Comparison of ENCODE assay signal across 8 cellular contexts in the genomic region with DNA sequence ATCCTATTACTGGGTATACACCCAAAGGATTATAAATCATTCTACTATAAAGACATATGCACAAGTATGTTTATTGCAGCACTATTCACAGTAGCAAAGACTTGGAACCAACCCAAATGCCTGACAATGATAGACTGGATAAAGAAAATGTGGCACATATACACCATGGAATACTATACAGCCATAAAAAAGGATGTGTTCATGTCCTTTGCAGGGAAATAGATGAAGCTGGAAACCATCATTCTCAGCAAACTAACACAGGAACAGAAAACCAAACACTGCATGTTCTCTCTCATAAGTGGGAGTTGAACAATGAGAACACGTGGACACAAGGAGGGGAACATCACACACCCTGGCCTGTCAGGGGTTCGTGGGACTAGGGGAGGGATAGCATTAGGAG. TPM values are rescaled to one million over a fixed set of nuclear protein-coding genes. Genes with fewer than 3 reads are reported as not detected.
"Had no signal": no experiment of that assay in that cellular context is flagged by ENCODE, and none has a peak within 500 bp of the region (broad histone marks: within the 10 kb centered on the region; RNA-seq: fewer than 3 reads in every experiment).

No MANE protein-coding gene starts in this region.

RNA-seq across cellular contexts. Expression of a gene that starts 16.0 kb away (rescaled TPM):
- total RNA-seq: activated B cell treated with CpG ODN at 0.5 μM for 24 hours; activated CD4-positive, alpha-beta memory T cell treated with anti-CD3 and anti-CD28 coated beads for 36 hours; activated CD4-positive, alpha-beta memory T cell treated with anti-CD3 and anti-CD28 coated beads, Interleukin-2, amount 10 ng/mL, durations not matched to agents 7 days and 5 days; activated CD4-positive, alpha-beta T cell treated with anti-CD3 and anti-CD28 coated beads, Interleukin-2, amount 10 ng/mL, durations not matched to agents 7 days and 5 days; activated CD8-positive, alpha-beta memory T cell treated with anti-CD3 and anti-CD28 coated beads for 36 hours; activated CD8-positive, alpha-beta memory T cell treated with anti-CD3 and anti-CD28 coated beads, Interleukin-2, amount 10 ng/mL, durations not matched to agents 7 days and 5 days; activated CD8-positive, alpha-beta T cell treated with anti-CD3 and anti-CD28 coated beads for 36 hours; activated CD8-positive, alpha-beta T cell treated with anti-CD3 and anti-CD28 coated beads, Interleukin-2, amount 10 ng/mL, durations not matched to agents 7 days and 5 days had no signal
